ENCODE assay signal across 18 cellular contexts in genomic region chr1:192660613-192661012, GRCh38. TPM values are rescaled to one million over a fixed set of nuclear protein-coding genes. Genes with fewer than 3 reads are reported as not detected.
"Had no signal": no experiment of that assay in that cellular context is flagged by ENCODE, and none has a peak within 500 bp of the region (broad histone marks: within the 10 kb centered on the region; RNA-seq: fewer than 3 reads in every experiment).

No MANE protein-coding gene starts in this region.

- H3K9me3 Mint-ChIP-seq: activated CD4-positive, alpha-beta T cell treated with anti-CD3 and anti-CD28 coated beads, Interleukin-2, amount 10 ng/mL, durations not matched to agents 24 days and 14 days had no signal

- H3K4me3 Mint-ChIP-seq: activated CD4-positive, alpha-beta T cell treated with anti-CD3 and anti-CD28 coated beads, Interleukin-2, amount 10 ng/mL, durations not matched to agents 24 days and 14 days; activated T-helper 17 cell treated with anti-CD3 and anti-CD28 coated beads, Interleukin-2, amount 50 U/mL, for 72 hours had no signal

- ATAC-seq: activated T-helper 17 cell treated with anti-CD3 and anti-CD28 coated beads, Interleukin-2, amount 50 U/mL, for 72 hours; gastroesophageal sphincter; heart right ventricle; left ventricle myocardium superior had no signal

- H3K27ac Mint-ChIP-seq: activated CD4-positive, alpha-beta T cell treated with anti-CD3 and anti-CD28 coated beads, Interleukin-2, amount 10 ng/mL, durations not matched to agents 24 days and 14 days; activated T-helper 17 cell treated with anti-CD3 and anti-CD28 coated beads, Interleukin-2, amount 50 U/mL, for 72 hours had no signal

- H3K4me1 Mint-ChIP-seq: activated CD4-positive, alpha-beta T cell treated with anti-CD3 and anti-CD28 coated beads, Interleukin-2, amount 10 ng/mL, durations not matched to agents 24 days and 14 days; activated T-helper 17 cell treated with anti-CD3 and anti-CD28 coated beads, Interleukin-2, amount 50 U/mL, for 72 hours had no signal

- H3K4me3 ChIP-seq: ascending aorta, gastroesophageal sphincter, heart right ventricle, thyroid gland had no signal

- DNase-seq: activated CD4-positive, alpha-beta T cell treated with anti-CD3 and anti-CD28 coated beads, Interleukin-2, amount 10 ng/mL, durations not matched to agents 24 days and 14 days; activated naive CD4-positive, alpha-beta T cell treated with Interleukin-2 at 50 U/mL for 16 hours; activated T-cell treated with anti-CD3 and anti-CD28 coated beads for 4 hours; cerebellar nuclear complex; cortex of kidney; effector CD4-positive, alpha-beta T cell; heart right ventricle; left ventricle myocardium superior; occipital lobe; stimulated activated CD4-positive, alpha-beta T cell treated with anti-CD3 and anti-CD28 coated beads, Interleukin-12 subunit alpha, Interleukin-12 subunit beta, amount 100 ng/mL, for 4 hours; stimulated activated naive CD4-positive, alpha-beta T cell; SW 1271; thyroid gland had no signal

RNA-seq across cellular contexts. Expression of gene RGS13, which starts 24.7 kb away (rescaled TPM):
- total RNA-seq: activated CD4-positive, alpha-beta T cell treated with anti-CD3 and anti-CD28 coated beads, Interleukin-2, amount 10 ng/mL, durations not matched to agents 24 days and 14 days; ascending aorta; bronchial epithelial cell; left ventricle myocardium superior; occipital lobe; T-helper 2 cell treated with Interferon-gamma antibody and Interleukin-4, amounts not matched to agents 100 ng/mL and 5 ng/mL, for 36 hours; thyroid gland had no signal
